In the genomic region with DNA sequence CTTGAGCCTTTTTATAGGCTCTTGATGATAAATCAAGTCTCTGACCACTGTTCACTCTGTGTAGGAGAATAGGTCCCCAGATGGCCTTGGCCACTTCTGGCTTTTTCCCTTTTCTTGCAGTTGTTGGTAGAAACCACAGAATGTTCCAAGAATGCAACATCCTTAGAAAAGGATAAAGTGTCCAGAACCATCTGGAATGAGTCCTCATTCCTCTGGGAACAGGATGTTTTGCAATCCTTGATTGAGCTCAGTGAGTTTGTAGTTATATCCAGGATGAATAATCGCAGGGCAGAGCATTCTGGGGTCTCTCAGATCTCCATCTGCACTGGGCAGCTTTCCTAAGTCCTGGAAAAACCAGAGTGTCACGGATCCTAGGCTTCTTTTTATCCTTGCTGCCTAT, we compare ENCODE assay signal across 1 cellular context.
TF ChIP-seq lines count a peak whose summit lies in the region.

No MANE protein-coding gene starts in this region.

TF ChIP-seq in IMR-90, 13 proteins besides CTCF, POLR2A, EP300 and RAD21:
- no peak for TF ChIP-seq NFE2L2 (IDR thresholded peaks at IDR 0.05; ENCODE audit: low read depth, low read length)
- no peak for TF ChIP-seq RFX5 (IDR thresholded peaks at IDR 0.05; ENCODE audit: low read depth, low read length)
- no peak for TF ChIP-seq RCOR1 (IDR thresholded peaks at IDR 0.05; ENCODE audit: insufficient replicate concordance, low read length)
- TF ChIP-seq MXI1 (IDR thresholded peaks at IDR 0.05; ENCODE audit: borderline replicate concordance, low read depth, low read length): no peak
- peak; percentile 96 for TF ChIP-seq CEBPB (IDR thresholded peaks at IDR 0.05; ENCODE audit: low read depth, low read length)
- TF ChIP-seq SMC3 (IDR thresholded peaks at IDR 0.05; ENCODE audit: low read depth, low read length): no peak
